ENCODE assay signal across 8 cellular contexts in the genomic region with DNA sequence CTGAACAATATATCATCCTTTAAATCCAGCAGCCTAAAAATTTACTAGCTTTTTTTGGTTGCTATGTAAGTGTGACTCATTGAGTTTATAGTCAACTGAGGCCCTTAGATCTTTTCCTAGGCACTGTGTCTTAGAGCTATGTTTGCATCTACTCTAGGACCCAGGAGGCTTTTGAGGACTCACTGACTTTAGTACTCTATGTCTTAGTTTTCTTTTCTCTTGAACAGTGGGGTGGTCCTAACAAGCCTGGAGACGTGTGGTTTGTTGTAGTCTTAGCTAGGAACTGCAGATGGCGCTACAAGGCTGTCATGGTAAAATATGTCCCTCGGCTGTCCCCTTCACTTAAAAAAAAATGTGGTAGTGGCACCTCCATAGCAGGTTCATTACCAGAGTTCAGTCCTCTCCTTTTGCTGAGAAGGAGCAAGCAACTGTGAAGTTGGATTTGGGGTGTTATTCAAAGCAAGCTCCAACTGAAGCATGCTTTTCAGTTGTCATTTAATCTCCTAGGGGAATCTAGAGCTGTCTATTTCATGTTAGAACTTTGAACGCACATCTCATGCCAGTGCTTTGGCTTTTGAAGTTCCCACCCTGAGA. TPM values are rescaled to one million over a fixed set of nuclear protein-coding genes. Genes with fewer than 3 reads are reported as not detected.
DNase-seq lines count a peak whose midpoint lies in the region; ATAC-seq and TF ChIP-seq lines count a peak whose summit lies in the region.

No MANE protein-coding gene starts in this region.

- peak overlapping the region in 2 of 5 experiments; percentile 50 to 66 for H3K4me3 Mint-ChIP-seq in brain
- H3K4me3 Mint-ChIP-seq in stimulated activated naive B cell treated with anti-CD40 and anti-IgM and Interleukin-4, amounts not matched to agents 10 μg/mL and 1 μg/mL and 100 μg/mL, for 72 hours, result no peak overlapping the region

- peaks cover 12% of the 10 kb centered on the region for H3K4me1 Mint-ChIP-seq in brain
- peaks cover 2 to 8% of the 10 kb centered on the region in 2 donors for H3K4me1 Mint-ChIP-seq in stimulated activated naive B cell treated with anti-CD40 and anti-IgM and Interleukin-4, amounts not matched to agents 10 μg/mL and 1 μg/mL and 100 μg/mL, for 72 hours

- H3K27ac Mint-ChIP-seq in brain, result peak overlapping the region in 2 of 5 experiments; percentile 32 to 60
- no peak overlapping the region for H3K27ac Mint-ChIP-seq in stimulated activated naive B cell treated with anti-CD40 and anti-IgM and Interleukin-4, amounts not matched to agents 10 μg/mL and 1 μg/mL and 100 μg/mL, for 72 hours

- no peaks in the 10 kb centered on the region for H3K36me3 Mint-ChIP-seq in brain
- H3K36me3 Mint-ChIP-seq in stimulated activated naive B cell treated with anti-CD40 and anti-IgM and Interleukin-4, amounts not matched to agents 10 μg/mL and 1 μg/mL and 100 μg/mL, for 72 hours, result no peaks in the 10 kb centered on the region

- no peaks in the 10 kb centered on the region for H3K9me3 Mint-ChIP-seq in brain
- no peaks in the 10 kb centered on the region for H3K9me3 Mint-ChIP-seq in stimulated activated naive B cell treated with anti-CD40 and anti-IgM and Interleukin-4, amounts not matched to agents 10 μg/mL and 1 μg/mL and 100 μg/mL, for 72 hours

- DNase-seq in CD1c-positive myeloid dendritic cell (ENCODE audit: extremely low spot score), result peak; percentile 83
- DNase-seq in GM20000 (ENCODE audit: low spot score), result peak; percentile 79
- DNase-seq in NCI-H1417 treated with DMSO at 0.1 percent for 48 hours (lab: John Stamatoyannopoulos, UW), result peak; percentile 60
- peak; percentile 79 for DNase-seq in SK-N-DZ (ENCODE audit: low spot score)
- peak; percentile 58 for DNase-seq in iris pigment epithelial cell (ENCODE audit: low read depth)
- peak; percentile 52 for DNase-seq in stimulated activated naive B cell treated with anti-CD40 and anti-IgM and Interleukin-4, amounts not matched to agents 10 μg/mL and 1 μg/mL and 100 μg/mL, for 72 hours

- TF ChIP-seq CTCF in GM20000 (IDR thresholded peaks at IDR 0.05; ENCODE audit: extremely low read depth, missing control alignments) (peak; percentile 80), brain (conservative IDR thresholded peaks at IDR 0.05) (peak; percentile 90 to 95)

- H3K27me3 Mint-ChIP-seq in brain, result peaks cover 23% of the 10 kb centered on the region
- H3K27me3 Mint-ChIP-seq in stimulated activated naive B cell treated with anti-CD40 and anti-IgM and Interleukin-4, amounts not matched to agents 10 μg/mL and 1 μg/mL and 100 μg/mL, for 72 hours, result peaks cover 16 to 45% of the 10 kb centered on the region in 2 donors

- peak; percentile 92 to 94 for ATAC-seq in stimulated activated naive B cell treated with anti-CD40 and anti-IgM and Interleukin-4, amounts not matched to agents 10 μg/mL and 1 μg/mL and 100 μg/mL, for 72 hours (replicated peaks)
- no peak for ATAC-seq in HG03460 (IDR thresholded peaks at IDR 0.05; ENCODE audit: unreplicated experiment)

RNA-seq across cellular contexts. Expression of gene SPATS2, which starts 8.6 kb away (rescaled TPM):
- 29.1 and 34.5 TPM in 2 replicates for polyA plus RNA-seq in SK-N-DZ (2014; cell fraction: cytosol; rRNA removed)
- 14.8 and 27.8 TPM in 2 replicates for polyA plus RNA-seq in SK-N-DZ (2014; cell fraction: nucleus; rRNA removed)
- 30.7 TPM for polyA plus RNA-seq in brain (ENCODE audit: insufficient read depth, low read depth, low replicate concordance)

RNA-seq across cellular contexts. Expression of gene DNAJC22, which starts 12.0 kb away (rescaled TPM):
- 2.2 and 2.4 TPM in 2 replicates for polyA plus RNA-seq in SK-N-DZ (2014; cell fraction: cytosol; rRNA removed)
- polyA plus RNA-seq in SK-N-DZ (2014; cell fraction: nucleus; rRNA removed), result 2.3 and 2.4 TPM in 2 replicates
- 1.1 TPM for polyA plus RNA-seq in brain (ENCODE audit: insufficient read depth, low read depth, low replicate concordance)

RNA-seq across cellular contexts. Expression of gene C1QL4, which starts 21.7 kb away (rescaled TPM):
- polyA plus RNA-seq in SK-N-DZ (2014; cell fraction: cytosol; rRNA removed), result 28.5 and 41.0 TPM in 2 replicates
- polyA plus RNA-seq in SK-N-DZ (2014; cell fraction: nucleus; rRNA removed), result 24.7 and 34.5 TPM in 2 replicates
- polyA plus RNA-seq in brain (ENCODE audit: insufficient read depth, low read depth, low replicate concordance), result 0.15 TPM

RNA-seq across cellular contexts. Expression of gene TROAP, which starts 35.6 kb away (rescaled TPM):
- 51.9 and 59.1 TPM in 2 replicates for polyA plus RNA-seq in SK-N-DZ (2014; cell fraction: cytosol; rRNA removed)
- polyA plus RNA-seq in SK-N-DZ (2014; cell fraction: nucleus; rRNA removed), result 145 and 224 TPM in 2 replicates
- polyA plus RNA-seq in brain (ENCODE audit: insufficient read depth, low read depth, low replicate concordance), result 49.2 TPM
